ENCODE assay signal across 16 cellular contexts in genomic region chr16:68094614-68094934, GRCh38. TPM values are rescaled to one million over a fixed set of nuclear protein-coding genes. Genes with fewer than 3 reads are reported as not detected.
A peak's percentile ranks its signal among the peaks of the same experiment; 100 is the strongest.
DNase-seq lines count a peak whose midpoint lies in the region; FAIRE-seq and TF ChIP-seq lines count a peak whose summit lies in the region.
"Had no signal": no experiment of that assay in that cellular context is flagged by ENCODE, and none has a peak within 500 bp of the region (broad histone marks: within the 10 kb centered on the region; RNA-seq: fewer than 3 reads in every experiment).

No MANE protein-coding gene starts in this region.

- no peak for FAIRE-seq in GM12891 (lab: Jason Lieb, UNC)
- no peak for FAIRE-seq in frontal cortex (lab: Jason Lieb, UNC)
- FAIRE-seq: colon, keratinocyte, pancreas had no signal

- H3K9me3 ChIP-seq in CD8-positive, alpha-beta memory T cell (ENCODE audit: low read length), result no peaks in the 10 kb centered on the region
- H3K9me3 ChIP-seq: lower lobe of right lung, pancreas, upper lobe of left lung had no signal

- H3K36me3 ChIP-seq in CD8-positive, alpha-beta memory T cell (ENCODE audit: insufficient read depth, low read length), result no peaks in the 10 kb centered on the region
- H3K36me3 ChIP-seq in brain microvascular endothelial cell (replicated peaks), result no peaks in the 10 kb centered on the region
- H3K36me3 ChIP-seq: pancreas had no signal

- H3K27me3 Mint-ChIP-seq in CD14-positive monocyte (ENCODE audit: low read depth in 3 of 3) (no peaks in the 10 kb centered on the region), mesothelial cell of epicardium (ENCODE audit: low read depth) (no peaks in the 10 kb centered on the region)
- no peaks in the 10 kb centered on the region for H3K27me3 Mint-ChIP-seq in CD8-positive, alpha-beta memory T cell
- no peaks in the 10 kb centered on the region for H3K27me3 Mint-ChIP-seq in activated T-helper 2 cell treated with anti-CD3 and anti-CD28 coated beads, Interferon-gamma antibody, Interleukin-2, Interleukin-4, amounts not matched to agents 10 μg/mL and 5 μg/mL and 100 μg/mL, durations not matched to agents 14 hours and 24 hours and 36 hours (ENCODE audit: low read depth)

- CTCF ChIA-PET in CD8-positive, alpha-beta memory T cell (lab: Charles Lee), result interaction anchor here (1.1 to 4.7 kb wide), 6 partner anchors 10 to 135 kb away, joined by 3 to 22 read pairs (median 11); partner anchors contain the start of gene NFATC3

- peak; percentile 50 for TF ChIP-seq CTCF in CD14-positive monocyte (IDR thresholded peaks at IDR 0.05)
- peak; percentile 57 for TF ChIP-seq CTCF in mesothelial cell of epicardium (IDR thresholded peaks at IDR 0.05; ENCODE audit: unreplicated experiment)
- TF ChIP-seq CTCF in brain microvascular endothelial cell (IDR thresholded peaks at IDR 0.05; ENCODE audit: low read depth, low read length, missing control alignments), result no peak

- peaks cover 2 to 6% of the 10 kb centered on the region in 2 donors for H3K36me3 Mint-ChIP-seq in CD14-positive monocyte
- H3K36me3 Mint-ChIP-seq in CD8-positive, alpha-beta memory T cell, result peaks cover 0 to 6% (median 4%) of the 10 kb centered on the region in 3 donors
- H3K36me3 Mint-ChIP-seq in activated T-helper 2 cell treated with anti-CD3 and anti-CD28 coated beads, Interferon-gamma antibody, Interleukin-2, Interleukin-4, amounts not matched to agents 10 μg/mL and 5 μg/mL and 100 μg/mL, durations not matched to agents 14 hours and 24 hours and 36 hours (ENCODE audit: low read depth), result peaks cover 32% of the 10 kb centered on the region
- H3K36me3 Mint-ChIP-seq in mesothelial cell of epicardium, result no peaks in the 10 kb centered on the region

- in situ Hi-C loops in brain microvascular endothelial cell (cut with HindIII; ENCODE audit: low pct_ligation_motif_present, low sequenced_read_pairs), result no loop called here

- intact Hi-C loops in CD14-positive monocyte (cut with micrococcal nuclease), result no loop called here
- intact Hi-C loops in activated T-helper 2 cell treated with anti-CD3 and anti-CD28 coated beads, Interferon-gamma antibody, Interleukin-2, Interleukin-4, amounts not matched to agents 10 μg/mL and 5 μg/mL and 100 μg/mL, durations not matched to agents 14 hours and 24 hours and 36 hours (cut with micrococcal nuclease), result loop anchor here (1.0 to 5.0 kb wide), 4 partner anchors 14 to 133 kb away; no protein-coding TSS in a partner anchor
- intact Hi-C loops in cardiac septum (cut with DNase I), result loop anchor here (2.0 kb wide), 1 partner anchor 136 kb away; no protein-coding TSS in a partner anchor

- no peak overlapping the region for H3K4me3 ChIP-seq in CD8-positive, alpha-beta memory T cell (ENCODE audit: low read length)
- no peak overlapping the region for H3K4me3 ChIP-seq in brain microvascular endothelial cell (ENCODE audit: low read depth, low read length)
- H3K4me3 ChIP-seq: lower lobe of right lung, pancreas, upper lobe of left lung had no signal

- no peaks in the 10 kb centered on the region for H3K27me3 ChIP-seq in CD8-positive, alpha-beta memory T cell (ENCODE audit: insufficient read depth, low read length, poor library complexity, severe bottlenecking)
- no peaks in the 10 kb centered on the region for H3K27me3 ChIP-seq in brain microvascular endothelial cell (replicated peaks)
- H3K27me3 ChIP-seq: pancreas, upper lobe of left lung had no signal

- TF ChIP-seq POLR2A in GM12891 (IDR thresholded peaks at IDR 0.05; ENCODE audit: low read depth, low read length), result no peak

- H3K4me1 ChIP-seq in CD8-positive, alpha-beta memory T cell (ENCODE audit: insufficient read depth, low read length), result peaks cover 83% of the 10 kb centered on the region

- H3K27ac ChIP-seq in CD8-positive, alpha-beta memory T cell (ENCODE audit: low read depth, low read length), result no peak overlapping the region
- no peak overlapping the region for H3K27ac ChIP-seq in brain microvascular endothelial cell
- H3K27ac ChIP-seq: lower lobe of right lung, pancreas had no signal

- DNase-seq in CD14-positive monocyte (ENCODE audit: low spot score) (no peak), mesothelial cell of epicardium (ENCODE audit: low spot score in 2 of 2, unreplicated experiment in 2 of 2) (no peak), GM12891 (ENCODE audit: insufficient read length, low spot score) (no peak), brain microvascular endothelial cell (no peak), frontal cortex (ENCODE audit: low spot score in 2 of 2) (no peak), cardiac septum (ENCODE audit: low spot score) (no peak)
- DNase-seq in CD8-positive, alpha-beta memory T cell, result no peak
- DNase-seq in activated T-helper 2 cell treated with anti-CD3 and anti-CD28 coated beads, Interferon-gamma antibody, Interleukin-2, Interleukin-4, amounts not matched to agents 10 μg/mL and 5 μg/mL and 100 μg/mL, durations not matched to agents 14 hours and 24 hours and 36 hours (ENCODE audit: low spot score), result no peak
- DNase-seq: activated CD4-positive, alpha-beta T cell treated with anti-CD3 and anti-CD28 coated beads, Interleukin-2, amount 50 U/mL, for 48 hours; lower lobe of right lung; NCI-H1092 treated with DMSO at 0.1 percent for 48 hours; NCI-H510A treated with DMSO at 0.1 percent for 48 hours; pancreas; upper lobe of left lung had no signal

- H3K4me1 Mint-ChIP-seq in CD14-positive monocyte (peaks cover 54% of the 10 kb centered on the region), mesothelial cell of epicardium (peaks cover 25% of the 10 kb centered on the region)
- H3K4me1 Mint-ChIP-seq in CD8-positive, alpha-beta memory T cell, result peaks cover 80 to 93% (median 93%) of the 10 kb centered on the region in 3 donors
- peaks cover 65% of the 10 kb centered on the region for H3K4me1 Mint-ChIP-seq in activated T-helper 2 cell treated with anti-CD3 and anti-CD28 coated beads, Interferon-gamma antibody, Interleukin-2, Interleukin-4, amounts not matched to agents 10 μg/mL and 5 μg/mL and 100 μg/mL, durations not matched to agents 14 hours and 24 hours and 36 hours (ENCODE audit: low read depth)

- H3K27ac Mint-ChIP-seq in CD14-positive monocyte (peak overlapping the region in 2 of 7 donors; percentile 4 to 12), mesothelial cell of epicardium (no peak overlapping the region)
- H3K27ac Mint-ChIP-seq in CD8-positive, alpha-beta memory T cell, result peak overlapping the region; percentile 31 to 86 (median 70)
- H3K27ac Mint-ChIP-seq in activated T-helper 2 cell treated with anti-CD3 and anti-CD28 coated beads, Interferon-gamma antibody, Interleukin-2, Interleukin-4, amounts not matched to agents 10 μg/mL and 5 μg/mL and 100 μg/mL, durations not matched to agents 14 hours and 24 hours and 36 hours, result peak overlapping the region; percentile 80

- H3K4me3 Mint-ChIP-seq in CD14-positive monocyte, result no peak overlapping the region
- H3K4me3 Mint-ChIP-seq in CD8-positive, alpha-beta memory T cell, result peak overlapping the region in 5 of 7 donors; percentile 40 to 63 (median 47)
- H3K4me3 Mint-ChIP-seq in activated T-helper 2 cell treated with anti-CD3 and anti-CD28 coated beads, Interferon-gamma antibody, Interleukin-2, Interleukin-4, amounts not matched to agents 10 μg/mL and 5 μg/mL and 100 μg/mL, durations not matched to agents 14 hours and 24 hours and 36 hours (ENCODE audit: low read depth), result no peak overlapping the region
- H3K4me3 Mint-ChIP-seq in mesothelial cell of epicardium, result no peak overlapping the region

- POLR2A ChIA-PET in CD8-positive, alpha-beta memory T cell (lab: Charles Lee), result no interaction called here

- peaks cover 0 to 2% (median 0%) of the 10 kb centered on the region in 7 donors for H3K9me3 Mint-ChIP-seq in CD14-positive monocyte
- H3K9me3 Mint-ChIP-seq in CD8-positive, alpha-beta memory T cell, result no peaks in the 10 kb centered on the region
- no peaks in the 10 kb centered on the region for H3K9me3 Mint-ChIP-seq in activated T-helper 2 cell treated with anti-CD3 and anti-CD28 coated beads, Interferon-gamma antibody, Interleukin-2, Interleukin-4, amounts not matched to agents 10 μg/mL and 5 μg/mL and 100 μg/mL, durations not matched to agents 14 hours and 24 hours and 36 hours
- no peaks in the 10 kb centered on the region for H3K9me3 Mint-ChIP-seq in mesothelial cell of epicardium

TF ChIP-seq in GM12891, 5 proteins besides CTCF, POLR2A, EP300 and RAD21:
- TF ChIP-seq POU2F2 (IDR thresholded peaks at IDR 0.05; ENCODE audit: low read depth, low read length) (no peak), TAF1 (IDR thresholded peaks at IDR 0.05; ENCODE audit: low read depth, low read length) (no peak), POLR2AphosphoS5 (IDR thresholded peaks at IDR 0.05; ENCODE audit: low read depth, low read length) (no peak), SPI1 (IDR thresholded peaks at IDR 0.05; ENCODE audit: low read depth, low read length) (no peak)

RNA-seq across cellular contexts. Expression of gene NFATC3, which starts 9.4 kb away (rescaled TPM):
- polyA plus RNA-seq in CD14-positive monocyte, result 10 to 100 TPM; 15.8 to 21.8 TPM
- total RNA-seq in CD8-positive, alpha-beta memory T cell, result 10 to 100 TPM; 91.1 to 95.9 TPM
- 120 TPM for polyA plus RNA-seq in CD8-positive, alpha-beta memory T cell
- total RNA-seq in activated T-helper 2 cell treated with anti-CD3 and anti-CD28 coated beads, Interferon-gamma antibody, Interleukin-2, Interleukin-4, amounts not matched to agents 10 μg/mL and 5 μg/mL and 100 μg/mL, durations not matched to agents 14 hours and 24 hours and 36 hours, result 136 and 146 TPM in 2 replicates
- total RNA-seq in mesothelial cell of epicardium, result 47.3 to 51.8 TPM (median 51.3 TPM) in 3 replicates
- polyA plus RNA-seq in GM12891 (2012; ENCODE audit: low read depth, missing spikeins), result 8.3 TPM
- total RNA-seq in frontal cortex, result 21.6 TPM
- total RNA-seq in cardiac septum, result 22.9 TPM

Comparison
In these comparisons a context has a peak if more than half of its experiments do, and no peak if none do; other contexts are left out.
1. H3K4me3 Mint-ChIP-seq: peak in CD8-positive, alpha-beta memory T cell (5 of 7); none in CD14-positive monocyte (0 of 2), activated T-helper 2 cell treated with anti-CD3 and anti-CD28 coated beads, Interferon-gamma antibody, Interleukin-2, Interleukin-4, amounts not matched to agents 10 μg/mL and 5 μg/mL and 100 μg/mL, durations not matched to agents 14 hours and 24 hours and 36 hours (single experiment) and mesothelial cell of epicardium (single experiment).
2. intact Hi-C loops: an anchor here in activated T-helper 2 cell treated with anti-CD3 and anti-CD28 coated beads, Interferon-gamma antibody, Interleukin-2, Interleukin-4, amounts not matched to agents 10 μg/mL and 5 μg/mL and 100 μg/mL, durations not matched to agents 14 hours and 24 hours and 36 hours (1.0 to 5.0 kb wide) and cardiac septum (2.0 kb wide); none called in CD14-positive monocyte.